Comparison of ENCODE assay signal across 26 cellular contexts in genomic region chr16:9595393-9595792, GRCh38.
"Had no signal": no experiment of that assay in that cellular context is flagged by ENCODE, and none has a peak within 500 bp of the region (broad histone marks: within the 10 kb centered on the region; RNA-seq: fewer than 3 reads in every experiment).

No MANE protein-coding gene starts in this region.

- H3K36me3 ChIP-seq: stomach, suprapubic skin, thoracic aorta, thyroid gland, tibial artery, tibial nerve, transverse colon, upper lobe of left lung, upper lobe of right lung, uterus, vagina had no signal

- H3K4me3 ChIP-seq: stomach, suprapubic skin, testis, thoracic aorta, thyroid gland, tibial artery, tibial nerve, transverse colon, upper lobe of left lung, upper lobe of right lung, uterus, vagina had no signal

- FAIRE-seq: urothelium cell line had no signal

- H3K4me1 ChIP-seq: stomach, suprapubic skin, testis, tibial artery, tibial nerve, transverse colon, upper lobe of left lung, upper lobe of right lung, uterus, vagina had no signal

- H3K27ac ChIP-seq: stomach, suprapubic skin, testis, thoracic aorta, thyroid gland, tibial artery, tibial nerve, transverse colon, upper lobe of left lung, upper lobe of right lung, uterus, vagina had no signal

- H3K9me3 ChIP-seq: stomach, suprapubic skin, testis, thoracic aorta, thyroid gland, tibial artery, tibial nerve, transverse colon, upper lobe of left lung, upper lobe of right lung, uterus, vagina had no signal

- ATAC-seq: stimulated activated effector memory CD8-positive, alpha-beta T cell treated with anti-CD3 and anti-CD28 coated beads, Interleukin-12 subunit alpha, Interleukin-12 subunit beta, amount 100 ng/mL, for 72 hours; stimulated activated memory B cell treated with anti-CD40 and anti-IgM and Interleukin-4, amounts not matched to agents 10 μg/mL and 1 μg/mL and 100 μg/mL, for 72 hours; stimulated activated naive B cell treated with anti-CD40 and anti-IgM and Interleukin-4, amounts not matched to agents 10 μg/mL and 1 μg/mL and 100 μg/mL, for 72 hours; stimulated activated naive CD8-positive, alpha-beta T cell treated with anti-CD3 and anti-CD28 coated beads, Interleukin-15, amount 100 ng/mL, for 72 hours; stimulated activated naive CD8-positive, alpha-beta T cell treated with anti-CD3 and anti-CD28 coated beads, Interleukin-15, Interleukin-2, amounts not matched to agents 100 U/mL and 50 U/mL, for 24 hours; upper lobe of right lung had no signal

- DNase-seq: stimulated activated CD4-positive, alpha-beta T cell treated with anti-CD3 and anti-CD28 coated beads, Interleukin-2, amount 100 ng/mL, for 48 hours; stimulated activated CD4-positive, alpha-beta T cell treated with anti-CD3 and anti-CD28 coated beads, Interleukin-4, amount 100 ng/mL, for 1 hour; stimulated activated CD4-positive, alpha-beta T cell treated with anti-CD3 and anti-CD28 coated beads, Interleukin-4, amount 100 ng/mL, for 24 hours; stimulated activated CD4-positive, alpha-beta T cell treated with anti-CD3 and anti-CD28 coated beads, Interleukin-4, amount 100 ng/mL, for 4 hours; stimulated activated CD8-positive, alpha-beta memory T cell treated with anti-CD3 and anti-CD28 coated beads, Interleukin-4, amount 100 ng/mL, for 48 hours; stimulated activated naive B cell treated with anti-CD40 and anti-IgM and Interleukin-4, amounts not matched to agents 10 μg/mL and 1 μg/mL and 100 μg/mL, for 72 hours; stimulated activated naive CD4-positive, alpha-beta T cell; stimulated activated naive CD4-positive, alpha-beta T cell treated with Interleukin-2 at 50 U/mL for 16 hours; stimulated activated naive CD8-positive, alpha-beta T cell treated with anti-CD3 and anti-CD28 coated beads, Interleukin-15, amount 100 ng/mL, for 72 hours; stimulated activated naive CD8-positive, alpha-beta T cell treated with anti-CD3 and anti-CD28 coated beads, Interleukin-15, Interleukin-2, amounts not matched to agents 100 U/mL and 50 U/mL, for 24 hours; stomach; substantia nigra; testis; thyroid gland; tibial artery; transverse colon; upper lobe of left lung; upper lobe of right lung; uterus had no signal

- H3K27me3 ChIP-seq: testis, thyroid gland, tibial nerve, transverse colon, upper lobe of left lung, upper lobe of right lung, uterus, vagina had no signal
